ENCODE assay signal across 10 cellular contexts in genomic region chr19:7670150-7670784, GRCh38. TPM values are rescaled to one million over a fixed set of nuclear protein-coding genes. Genes with fewer than 3 reads are reported as not detected.
A peak's percentile ranks its signal among the peaks of the same experiment; 100 is the strongest.
DNase-seq lines count a peak whose midpoint lies in the region; FAIRE-seq and TF ChIP-seq lines count a peak whose summit lies in the region.
"Had no signal": no experiment of that assay in that cellular context is flagged by ENCODE, and none has a peak within 500 bp of the region (broad histone marks: within the 10 kb centered on the region; RNA-seq: fewer than 3 reads in every experiment).

No MANE protein-coding gene starts in this region.

- no peaks in the 10 kb centered on the region for H3K79me2 ChIP-seq in H1 (ENCODE audit: control insufficient read depth in 1 of 2, insufficient read depth in 2 of 2, low read length in 2 of 2)

- POLR2A ChIA-PET in H1 (lab: Charles Lee; ENCODE audit: partially characterized antibody) = interaction anchor here (0.5 to 1.7 kb wide), 3 partner anchors 8 to 130 kb away, joined by 3 to 6 read pairs (median 5); partner anchors contain the start of gene TRAPPC5

- H4K8ac ChIP-seq in H1 (ENCODE audit: extremely low read depth, insufficient read depth, low read length) = peak overlapping the region; percentile 79

- H3K14ac ChIP-seq in H1 (ENCODE audit: insufficient read length) = no peak overlapping the region

- peak overlapping the region; percentile 70 to 86 for H3K4me2 ChIP-seq in H1 (ENCODE audit: insufficient read depth in 1 of 2, low read depth in 2 of 2, low read length in 2 of 2)

- H3K79me1 ChIP-seq in H1 (ENCODE audit: low read depth, low read length) = no peaks in the 10 kb centered on the region

- H2BK20ac ChIP-seq in H1 (ENCODE audit: low read length) = no peak overlapping the region

- H2BK5ac ChIP-seq in H1 (ENCODE audit: low read depth, low read length) = no peak overlapping the region

- TF ChIP-seq EP300 in H1 (IDR thresholded peaks at IDR 0.05; ENCODE audit: borderline replicate concordance in 1 of 2, low read depth in 2 of 2, low read length in 2 of 2) = no peak
- no peak for TF ChIP-seq EP300 in ovary (IDR thresholded peaks at IDR 0.05)

- H3K4ac ChIP-seq in H1 (replicated peaks; ENCODE audit: insufficient read length, low read depth, low read length) = no peak overlapping the region

- H2BK120ac ChIP-seq in H1 (replicated peaks; ENCODE audit: low read depth, low read length) = no peak overlapping the region

- H3K23me2 ChIP-seq in H1 (ENCODE audit: low read depth, low read length) = peaks cover 2% of the 10 kb centered on the region; the same call in 1 of the 2 replicates

- no peaks in the 10 kb centered on the region for H4K20me1 ChIP-seq in H1 (replicated peaks in 1 of 2; ENCODE audit: control insufficient read depth in 1 of 2, insufficient read depth in 2 of 2, low read length in 2 of 2)

- CTCF ChIA-PET in H1 (lab: Charles Lee; ENCODE audit: partially characterized antibody) = interaction anchor here (0.5 to 4.7 kb wide), 10 partner anchors 11 to 340 kb away, joined by 3 to 32 read pairs (median 4); partner anchors contain the start of gene TRAPPC5

- no peak for FAIRE-seq in H1 (lab: Jason Lieb, UNC)
- FAIRE-seq: colon, HTR-8/SVneo had no signal

- H3K4me1 ChIP-seq in H1 (replicated peaks in 1 of 4; ENCODE audit: control insufficient read depth in 3 of 4, insufficient read depth in 4 of 4, low read length in 3 of 4) (peaks cover 0 to 3% (median 1%) of the 10 kb centered on the region in 4 experiments; a peak in 1 of 7 replicates), ovary (ENCODE audit: insufficient read depth) (no peaks in the 10 kb centered on the region)

- peak overlapping the region; percentile 74 for H4K91ac ChIP-seq in H1 (replicated peaks; ENCODE audit: insufficient read length, low read length)

- H3K9me3 ChIP-seq in H1 (ENCODE audit: insufficient read depth in 2 of 2, low read depth in 1 of 2, low read length in 1 of 2) (no peaks in the 10 kb centered on the region), ovary (no peaks in the 10 kb centered on the region)

- no peak overlapping the region for H2BK15ac ChIP-seq in H1 (ENCODE audit: low read length)

- no peak for TF ChIP-seq RAD21 in H1 (IDR thresholded peaks at IDR 0.05 in 1 of 2, conservative IDR thresholded peaks at IDR 0.05 in 1 of 2; ENCODE audit: low read depth in 2 of 2, low read length in 2 of 2)

- H3K36me3 ChIP-seq in H1 (ENCODE audit: control insufficient read depth in 2 of 4, insufficient read depth in 4 of 4, low read length in 3 of 4) (no peaks in the 10 kb centered on the region), ovary (no peaks in the 10 kb centered on the region)

- H3K18ac ChIP-seq in H1 (ENCODE audit: extremely low read depth, low read length) = peak overlapping the region; percentile 78; the same call in 1 of the 2 replicates

- H3K27me3 ChIP-seq in H1 (replicated peaks in 1 of 4; ENCODE audit: control insufficient read depth in 3 of 4, extremely low read depth in 1 of 4, insufficient read depth in 3 of 4, low read length in 3 of 4) (peaks cover 0 to 18% (median 11%) of the 10 kb centered on the region in 4 experiments; a peak in 4 of 7 replicates), ovary (no peaks in the 10 kb centered on the region)

- 32% methylated on average over 17 of the region's 43 CpGs; no CpG with 5 or more reads in 1 of the 2 experiments for WGBS in H1 (ENCODE audit: extremely low coverage in 1 of 2, insufficient coverage in 1 of 2, insufficient read length in 1 of 2, insufficient replicate concordance in 2 of 2, low coverage in 1 of 2, low lambda C conversion rate in 2 of 2, missing lambda C conversion rate in 1 of 2), 2 experiments
- 1% methylated on average over 31 to 43 of the region's 43 CpGs for WGBS in ovary, 3 donors

- H3K23ac ChIP-seq in H1 (ENCODE audit: insufficient read length) = no peak overlapping the region

- H3K4me3 ChIP-seq in H1 (ENCODE audit: extremely low read depth in 1 of 4, insufficient read depth in 2 of 4, low read depth in 3 of 4, low read length in 4 of 4) = peak overlapping the region; percentile 2 to 70 (median 48)
- no peak overlapping the region for H3K4me3 ChIP-seq in ovary

- no peak overlapping the region; the same call in 1 of the 2 replicates for H2AK5ac ChIP-seq in H1 (ENCODE audit: low read depth, low read length)

- DNase-seq in NCI-H2227 (lab: John Stamatoyannopoulos, UW; ENCODE audit: unreplicated experiment) = peak; percentile 78
- no peak for DNase-seq in NCI-H2227 treated with DMSO at 0.1 percent for 48 hours (lab: John Stamatoyannopoulos, UW)
- peak in 1 of 2 experiments; percentile 64 for DNase-seq in H1 (ENCODE audit: low read depth in 1 of 2, low spot score in 2 of 2)
- peak; percentile 79 for DNase-seq in retina
- DNase-seq in pons (ENCODE audit: low spot score) = no peak
- DNase-seq in cerebellum (ENCODE audit: low spot score) = no peak
- DNase-seq in ovary = no peak

- H2BK12ac ChIP-seq in H1 (ENCODE audit: low read depth, low read length) = no peak overlapping the region

- no peak overlapping the region for H4K5ac ChIP-seq in H1 (ENCODE audit: insufficient read length, low read depth, low read length)

- intact Hi-C loops in ovary (cut with DNase I) = loop anchor here in 1 of 4 donors (10.0 kb wide), 1 partner anchor 315 kb away; no protein-coding TSS in a partner anchor

- TF ChIP-seq CTCF in H1 (IDR thresholded peaks at IDR 0.05; ENCODE audit: control extremely low read depth in 1 of 3, insufficient read depth in 1 of 3, low read depth in 1 of 3, low read length in 3 of 3) (no peak), ovary (IDR thresholded peaks at IDR 0.05) (no peak)

- H3K56ac ChIP-seq in H1 (replicated peaks; ENCODE audit: insufficient read length, low read depth, low read length) = no peak overlapping the region

- no peak for TF ChIP-seq POLR2A in H1 (IDR thresholded peaks at IDR 0.05; ENCODE audit: control extremely low read depth in 1 of 2, low read depth in 2 of 2, low read length in 2 of 2)
- no peak for TF ChIP-seq POLR2A in ovary (IDR thresholded peaks at IDR 0.05)

- H3K9ac ChIP-seq in H1 (replicated peaks in 1 of 4; ENCODE audit: extremely low read depth in 1 of 4, low read depth in 3 of 4, low read length in 3 of 4) = no peak overlapping the region; a peak in 1 of 7 replicates

- no peak overlapping the region for H3K27ac ChIP-seq in H1 (ENCODE audit: low read depth, low read length)
- H3K27ac ChIP-seq in ovary = no peak overlapping the region

- H2AFZ ChIP-seq in H1 (ENCODE audit: low read length) = peak overlapping the region; percentile 92

RNA-seq across cellular contexts. Expression of gene RETN, which starts 1.4 kb away (rescaled TPM):
- not detected for polyA plus RNA-seq in PFSK-1 (2012; ENCODE audit: insufficient read length, low read depth)
- total RNA-seq in H1 (2021; fragmentation: NEBNext Ultra II Directional; extraction: Animal tissue kit (Norgen Biotek cat#: 25700)) = not detected in 2 replicates
- polyA plus RNA-seq in H1 (2011; rRNA removed) = not detected in 2 replicates
- not detected for polyA plus RNA-seq in H1 (2011; cell fraction: cytosol; rRNA removed)
- polyA plus RNA-seq in H1 (2011; cell fraction: nucleus; rRNA removed) = not detected
- polyA plus RNA-seq in H1 (2012, experiment 1 of 2) = not detected in 4 replicates
- polyA plus RNA-seq in H1 (2012, experiment 2 of 2) = not detected
- not detected for polyA plus RNA-seq in H1 (2013, experiment 1 of 2)
- polyA plus RNA-seq in H1 (2013, experiment 2 of 2) = not detected
- not detected in 2 replicates for polyA minus RNA-seq in H1 (2011; rRNA and poly(A)+ RNA removed)
- not detected for polyA minus RNA-seq in H1 (2011; cell fraction: cytosol; rRNA and poly(A)+ RNA removed)
- polyA minus RNA-seq in H1 (2011; cell fraction: nucleus; rRNA and poly(A)+ RNA removed) = not detected
- total RNA-seq in cerebellum = 1.8 TPM
- under 1 TPM in 1 of 7 donors, not detected in 6; 0.52 TPM for total RNA-seq in ovary
- under 1 TPM; 0.46 to 0.48 TPM for polyA plus RNA-seq in ovary

RNA-seq across cellular contexts. Expression of gene MCEMP1, which starts 6.6 kb away (rescaled TPM):
- not detected for polyA plus RNA-seq in PFSK-1 (2012; ENCODE audit: insufficient read length, low read depth)
- total RNA-seq in H1 (2021; fragmentation: NEBNext Ultra II Directional; extraction: Animal tissue kit (Norgen Biotek cat#: 25700)) = not detected in 2 replicates
- 0.13 TPM in 1 of 2 replicates, not detected in the other for polyA plus RNA-seq in H1 (2011; rRNA removed)
- 0.08 TPM for polyA plus RNA-seq in H1 (2011; cell fraction: cytosol; rRNA removed)
- polyA plus RNA-seq in H1 (2011; cell fraction: nucleus; rRNA removed) = 0.10 TPM
- not detected in 4 replicates for polyA plus RNA-seq in H1 (2012, experiment 1 of 2)
- not detected for polyA plus RNA-seq in H1 (2012, experiment 2 of 2)
- polyA plus RNA-seq in H1 (2013, experiment 1 of 2) = not detected
- polyA plus RNA-seq in H1 (2013, experiment 2 of 2) = not detected
- polyA minus RNA-seq in H1 (2011; rRNA and poly(A)+ RNA removed) = not detected in 2 replicates
- polyA minus RNA-seq in H1 (2011; cell fraction: cytosol; rRNA and poly(A)+ RNA removed) = not detected
- not detected for polyA minus RNA-seq in H1 (2011; cell fraction: nucleus; rRNA and poly(A)+ RNA removed)
- total RNA-seq in cerebellum = not detected
- under 1 TPM in 3 of 7 donors, not detected in 4; 0.23 to 0.83 (median 0.27) TPM for total RNA-seq in ovary
- under 1 TPM in 1 of 2 donors, not detected in 1; 0.06 TPM for polyA plus RNA-seq in ovary

RNA-seq across cellular contexts. Expression of gene TRAPPC5, which starts 10.4 kb away (rescaled TPM):
- 278 TPM for polyA plus RNA-seq in PFSK-1 (2012; ENCODE audit: insufficient read length, low read depth)
- 99.7 and 109 TPM in 2 replicates for total RNA-seq in H1 (2021; fragmentation: NEBNext Ultra II Directional; extraction: Animal tissue kit (Norgen Biotek cat#: 25700))
- polyA plus RNA-seq in H1 (2011; rRNA removed) = 120 TPM in 2 replicates
- polyA plus RNA-seq in H1 (2011; cell fraction: cytosol; rRNA removed) = 100 TPM
- polyA plus RNA-seq in H1 (2011; cell fraction: nucleus; rRNA removed) = 77.3 TPM
- 55.2 to 165 TPM (median 152 TPM) in 4 replicates for polyA plus RNA-seq in H1 (2012, experiment 1 of 2)
- polyA plus RNA-seq in H1 (2012, experiment 2 of 2) = 95.9 TPM
- 60.6 TPM for polyA plus RNA-seq in H1 (2013, experiment 1 of 2)
- 68.5 TPM for polyA plus RNA-seq in H1 (2013, experiment 2 of 2)
- polyA minus RNA-seq in H1 (2011; rRNA and poly(A)+ RNA removed) = 42.8 and 56.6 TPM in 2 replicates
- polyA minus RNA-seq in H1 (2011; cell fraction: cytosol; rRNA and poly(A)+ RNA removed) = 97.4 TPM
- polyA minus RNA-seq in H1 (2011; cell fraction: nucleus; rRNA and poly(A)+ RNA removed) = 61.8 TPM
- 14.5 TPM for total RNA-seq in cerebellum
- total RNA-seq in ovary = 100 to 1,000 TPM in 1 of 7 donors, 10 to 100 TPM in 6; 44.0 to 111 (median 69.3) TPM
- polyA plus RNA-seq in ovary = 10 to 100 TPM in 1 of 2 donors, under 1 TPM in 1; 0.32 to 57.2 TPM

RNA-seq across cellular contexts. Expression of gene FCER2, which starts 31.7 kb away (rescaled TPM):
- not detected for polyA plus RNA-seq in PFSK-1 (2012; ENCODE audit: insufficient read length, low read depth)
- 0.29 TPM in 1 of 2 replicates, not detected in the other for total RNA-seq in H1 (2021; fragmentation: NEBNext Ultra II Directional; extraction: Animal tissue kit (Norgen Biotek cat#: 25700))
- polyA plus RNA-seq in H1 (2011; rRNA removed) = 0.67 TPM in 2 replicates
- 0.32 TPM for polyA plus RNA-seq in H1 (2011; cell fraction: cytosol; rRNA removed)
- 1.2 TPM for polyA plus RNA-seq in H1 (2011; cell fraction: nucleus; rRNA removed)
- 0.39 to 0.69 TPM (median 0.57 TPM) in 3 of 4 replicates, not detected in the other for polyA plus RNA-seq in H1 (2012, experiment 1 of 2)
- 0.41 TPM for polyA plus RNA-seq in H1 (2012, experiment 2 of 2)
- polyA plus RNA-seq in H1 (2013, experiment 1 of 2) = 1.2 TPM
- polyA plus RNA-seq in H1 (2013, experiment 2 of 2) = 1.1 TPM
- 0.12 TPM in 1 of 2 replicates, not detected in the other for polyA minus RNA-seq in H1 (2011; rRNA and poly(A)+ RNA removed)
- polyA minus RNA-seq in H1 (2011; cell fraction: cytosol; rRNA and poly(A)+ RNA removed) = not detected
- not detected for polyA minus RNA-seq in H1 (2011; cell fraction: nucleus; rRNA and poly(A)+ RNA removed)
- total RNA-seq in cerebellum = 0.18 TPM
- total RNA-seq in ovary = under 1 TPM in 1 of 7 donors, not detected in 6; 0.38 TPM
- 1 to 10 TPM in 1 of 2 donors, under 1 TPM in 1; 0.08 to 1.1 TPM for polyA plus RNA-seq in ovary

RNA-seq across cellular contexts. Expression of gene STXBP2, which starts 33.4 kb away (rescaled TPM):
- 43.7 TPM for polyA plus RNA-seq in PFSK-1 (2012; ENCODE audit: insufficient read length, low read depth)
- total RNA-seq in H1 (2021; fragmentation: NEBNext Ultra II Directional; extraction: Animal tissue kit (Norgen Biotek cat#: 25700)) = 51.5 and 52.9 TPM in 2 replicates
- polyA plus RNA-seq in H1 (2011; rRNA removed) = 53.8 and 82.7 TPM in 2 replicates
- 74.0 TPM for polyA plus RNA-seq in H1 (2011; cell fraction: cytosol; rRNA removed)
- 172 TPM for polyA plus RNA-seq in H1 (2011; cell fraction: nucleus; rRNA removed)
- 66.0 to 89.4 TPM (median 79.0 TPM) in 4 replicates for polyA plus RNA-seq in H1 (2012, experiment 1 of 2)
- polyA plus RNA-seq in H1 (2012, experiment 2 of 2) = 56.2 TPM
- 30.5 TPM for polyA plus RNA-seq in H1 (2013, experiment 1 of 2)
- polyA plus RNA-seq in H1 (2013, experiment 2 of 2) = 28.4 TPM
- 91.9 and 150 TPM in 2 replicates for polyA minus RNA-seq in H1 (2011; rRNA and poly(A)+ RNA removed)
- polyA minus RNA-seq in H1 (2011; cell fraction: cytosol; rRNA and poly(A)+ RNA removed) = 61.6 TPM
- polyA minus RNA-seq in H1 (2011; cell fraction: nucleus; rRNA and poly(A)+ RNA removed) = 100 TPM
- total RNA-seq in cerebellum = 3.5 TPM
- 10 to 100 TPM in 4 of 7 donors, 1 to 10 TPM in 3; 4.9 to 35.6 (median 11.4) TPM for total RNA-seq in ovary
- 10 to 100 TPM in 1 of 2 donors, 1 to 10 TPM in 1; 8.2 to 25.0 TPM for polyA plus RNA-seq in ovary

Comparison
In these comparisons a context has a peak if more than half of its experiments do, and no peak if none do; other contexts are left out.
1. DNase-seq: peak in NCI-H2227 (single experiment) and retina (single experiment); none in NCI-H2227 treated with DMSO at 0.1 percent for 48 hours (single experiment), pons (single experiment), cerebellum (single experiment) and ovary (0 of 5).